In the genomic region with DNA sequence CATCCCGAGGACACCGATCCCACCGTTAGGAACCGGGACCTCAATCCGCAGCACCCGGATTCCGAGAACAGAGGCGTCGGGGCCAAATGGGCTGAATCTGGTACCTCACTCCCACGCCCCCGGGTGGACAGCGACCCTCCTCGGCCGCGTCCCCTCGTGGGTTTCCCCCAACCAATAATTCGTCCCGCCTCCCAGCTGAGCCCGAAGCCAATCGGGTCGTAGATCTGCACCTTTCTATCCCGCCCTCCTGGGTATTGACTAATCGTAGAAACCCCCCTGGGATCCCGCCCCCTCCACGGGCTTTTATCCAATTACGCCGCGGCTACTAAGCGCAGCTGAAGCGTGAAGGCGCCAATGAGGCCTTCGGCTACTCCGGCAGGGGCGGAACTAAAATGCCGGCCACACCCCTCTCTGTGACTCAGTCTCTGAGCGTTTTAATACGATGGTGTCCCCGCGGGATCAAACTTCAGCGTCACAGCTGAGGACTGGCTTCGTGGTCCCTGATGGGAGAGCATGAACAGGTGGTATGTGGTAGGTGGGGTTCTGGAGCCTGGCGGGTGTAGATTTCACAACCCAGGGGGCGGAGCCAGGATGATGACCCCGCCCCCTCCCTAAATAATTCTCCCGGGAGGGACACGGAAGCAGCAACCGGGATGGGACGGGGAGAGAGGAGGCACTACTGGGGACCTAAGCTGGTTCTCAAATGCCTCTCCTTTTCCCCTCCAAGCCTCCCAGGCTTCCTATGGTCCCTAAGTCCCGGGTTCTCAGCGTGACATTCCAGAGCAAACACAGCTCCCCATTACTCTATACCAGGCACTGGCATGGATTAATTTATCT, we compare ENCODE assay signal across 1 cellular context.
TF ChIP-seq lines count a peak whose summit lies in the region.

CCDC159 (plus strand) TSS at position 416 of the 837 bp plus-strand sequence; CDS start at position 504, 88 bp downstream.
TMEM205 (minus strand) TSS at position 165 of the 837 bp plus-strand sequence. CDS start 649 bp downstream, outside the sequence.

TF ChIP-seq in HepG2, 621 proteins besides CTCF, POLR2A, EP300 and RAD21 (continued from another document and continues in another):
- TF ChIP-seq SPEN (CRISPR knock-in tag; IDR thresholded peaks at IDR 0.05; ENCODE audit: low read depth) = peak; percentile 33; the same call in 1 of the 2 replicates
- TF ChIP-seq ZNF614 (CRISPR knock-in tag; IDR thresholded peaks at IDR 0.05; ENCODE audit: borderline replicate concordance) = 0 out of 2 replicates have a peak, but pooled peaks have one; percentile 6
- 0 out of 2 replicates have a peak, but pooled peaks have one; percentile 12 for TF ChIP-seq ZNF441 (CRISPR knock-in tag; IDR thresholded peaks at IDR 0.05; ENCODE audit: borderline replicate concordance)
- no peak for TF ChIP-seq KMT2A (CRISPR knock-in tag; IDR thresholded peaks at IDR 0.05)
- TF ChIP-seq, protein P1, sequence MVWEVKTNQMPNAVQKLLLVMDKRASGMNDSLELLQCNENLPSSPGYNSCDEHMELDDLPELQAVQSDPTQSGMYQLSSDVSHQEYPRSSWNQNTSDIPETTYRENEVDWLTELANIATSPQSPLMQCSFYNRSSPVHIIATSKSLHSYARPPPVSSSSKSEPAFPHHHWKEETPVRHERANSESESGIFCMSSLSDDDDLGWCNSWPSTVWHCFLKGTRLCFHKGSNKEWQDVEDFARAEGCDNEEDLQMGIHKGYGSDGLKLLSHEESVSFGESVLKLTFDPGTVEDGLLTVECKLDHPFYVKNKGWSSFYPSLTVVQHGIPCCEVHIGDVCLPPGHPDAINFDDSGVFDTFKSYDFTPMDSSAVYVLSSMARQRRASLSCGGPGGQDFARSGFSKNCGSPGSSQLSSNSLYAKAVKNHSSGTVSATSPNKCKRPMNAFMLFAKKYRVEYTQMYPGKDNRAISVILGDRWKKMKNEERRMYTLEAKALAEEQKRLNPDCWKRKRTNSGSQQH (CRISPR knock-in tag; IDR thresholded peaks at IDR 0.05; ENCODE audit: low read depth) = 0 out of 2 replicates have a peak, but pooled peaks have one; percentile 51
- TF ChIP-seq RNF2 (conservative IDR thresholded peaks at IDR 0.05; ENCODE audit: low read depth) = peak; percentile 43; the same call in 1 of the 2 replicates
- peak; percentile 56 for TF ChIP-seq HDAC1 (CRISPR knock-in tag; IDR thresholded peaks at IDR 0.05)
- TF ChIP-seq, protein P2, sequence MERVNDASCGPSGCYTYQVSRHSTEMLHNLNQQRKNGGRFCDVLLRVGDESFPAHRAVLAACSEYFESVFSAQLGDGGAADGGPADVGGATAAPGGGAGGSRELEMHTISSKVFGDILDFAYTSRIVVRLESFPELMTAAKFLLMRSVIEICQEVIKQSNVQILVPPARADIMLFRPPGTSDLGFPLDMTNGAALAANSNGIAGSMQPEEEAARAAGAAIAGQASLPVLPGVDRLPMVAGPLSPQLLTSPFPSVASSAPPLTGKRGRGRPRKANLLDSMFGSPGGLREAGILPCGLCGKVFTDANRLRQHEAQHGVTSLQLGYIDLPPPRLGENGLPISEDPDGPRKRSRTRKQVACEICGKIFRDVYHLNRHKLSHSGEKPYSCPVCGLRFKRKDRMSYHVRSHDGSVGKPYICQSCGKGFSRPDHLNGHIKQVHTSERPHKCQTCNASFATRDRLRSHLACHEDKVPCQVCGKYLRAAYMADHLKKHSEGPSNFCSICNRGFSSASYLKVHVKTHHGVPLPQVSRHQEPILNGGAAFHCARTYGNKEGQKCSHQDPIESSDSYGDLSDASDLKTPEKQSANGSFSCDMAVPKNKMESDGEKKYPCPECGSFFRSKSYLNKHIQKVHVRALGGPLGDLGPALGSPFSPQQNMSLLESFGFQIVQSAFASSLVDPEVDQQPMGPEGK (CRISPR knock-in tag; IDR thresholded peaks at IDR 0.05) = peak; percentile 57; the same call in 1 of the 2 replicates
- peak; percentile 96 for TF ChIP-seq SP4 (CRISPR knock-in tag; IDR thresholded peaks at IDR 0.05)
- TF ChIP-seq ZSCAN25 (CRISPR knock-in tag; IDR thresholded peaks at IDR 0.05) = 0 out of 2 replicates have a peak, but pooled peaks have one; percentile 9
- no peak for TF ChIP-seq RELA (CRISPR knock-in tag; IDR thresholded peaks at IDR 0.05)
- peak; percentile 48; the same call in 1 of the 2 replicates for TF ChIP-seq ZNF788 (CRISPR knock-in tag; IDR thresholded peaks at IDR 0.05; ENCODE audit: borderline replicate concordance)
- no peak for TF ChIP-seq ZNF550 (CRISPR knock-in tag; IDR thresholded peaks at IDR 0.05; ENCODE audit: borderline replicate concordance)
- TF ChIP-seq SP2 (CRISPR knock-in tag; IDR thresholded peaks at IDR 0.05) = peak; percentile 93
- TF ChIP-seq CBX1 (IDR thresholded peaks at IDR 0.05; ENCODE audit: low read depth) = peak; percentile 57
- peak; percentile 92 for TF ChIP-seq NFYB (CRISPR knock-in tag; IDR thresholded peaks at IDR 0.05)
- TF ChIP-seq HMGXB3 (CRISPR knock-in tag; IDR thresholded peaks at IDR 0.05; ENCODE audit: borderline replicate concordance) = peak; percentile 96
- TF ChIP-seq PHF21A (CRISPR knock-in tag; IDR thresholded peaks at IDR 0.05) = peak; percentile 67
- no peak for TF ChIP-seq TEF (CRISPR knock-in tag; IDR thresholded peaks at IDR 0.05)
- TF ChIP-seq ZNF562 (CRISPR knock-in tag; IDR thresholded peaks at IDR 0.05; ENCODE audit: borderline replicate concordance) = no peak
- peak; percentile 27; the same call in 1 of the 2 replicates for TF ChIP-seq MYNN (CRISPR knock-in tag; IDR thresholded peaks at IDR 0.05; ENCODE audit: low read depth)
- peak; percentile 75 for TF ChIP-seq TEAD3 (CRISPR knock-in tag; optimal IDR thresholded peaks at IDR 0.05; ENCODE audit: borderline replicate concordance)
- TF ChIP-seq REST (IDR thresholded peaks at IDR 0.05; ENCODE audit: borderline replicate concordance in 1 of 2, low read depth in 1 of 2, low read length in 2 of 2) = peak in 1 of 2 experiments; percentile 16; a peak in 1 of 4 replicates
- TF ChIP-seq SAP130 (CRISPR knock-in tag; IDR thresholded peaks at IDR 0.05; ENCODE audit: low read depth) = peak; percentile 73; the same call in 1 of the 2 replicates
- TF ChIP-seq PHF8 (CRISPR knock-in tag; IDR thresholded peaks at IDR 0.05) = peak; percentile 63; the same call in 1 of the 2 replicates
- peak; percentile 13; the same call in 1 of the 2 replicates for TF ChIP-seq FOXK1 (CRISPR knock-in tag; IDR thresholded peaks at IDR 0.05; ENCODE audit: borderline replicate concordance, low read depth)
- TF ChIP-seq, protein P3, sequence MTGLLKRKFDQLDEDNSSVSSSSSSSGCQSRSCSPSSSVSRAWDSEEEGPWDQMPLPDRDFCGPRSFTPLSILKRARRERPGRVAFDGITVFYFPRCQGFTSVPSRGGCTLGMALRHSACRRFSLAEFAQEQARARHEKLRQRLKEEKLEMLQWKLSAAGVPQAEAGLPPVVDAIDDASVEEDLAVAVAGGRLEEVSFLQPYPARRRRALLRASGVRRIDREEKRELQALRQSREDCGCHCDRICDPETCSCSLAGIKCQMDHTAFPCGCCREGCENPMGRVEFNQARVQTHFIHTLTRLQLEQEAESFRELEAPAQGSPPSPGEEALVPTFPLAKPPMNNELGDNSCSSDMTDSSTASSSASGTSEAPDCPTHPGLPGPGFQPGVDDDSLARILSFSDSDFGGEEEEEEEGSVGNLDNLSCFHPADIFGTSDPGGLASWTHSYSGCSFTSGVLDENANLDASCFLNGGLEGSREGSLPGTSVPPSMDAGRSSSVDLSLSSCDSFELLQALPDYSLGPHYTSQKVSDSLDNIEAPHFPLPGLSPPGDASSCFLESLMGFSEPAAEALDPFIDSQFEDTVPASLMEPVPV (CRISPR knock-in tag; IDR thresholded peaks at IDR 0.05) = 0 out of 2 replicates have a peak, but pooled peaks have one; percentile 32
- peak; percentile 56 for TF ChIP-seq KDM2A (CRISPR knock-in tag; IDR thresholded peaks at IDR 0.05; ENCODE audit: borderline replicate concordance, low read depth)
- peak; percentile 25; the same call in 1 of the 2 replicates for TF ChIP-seq ZNF224 (CRISPR knock-in tag; IDR thresholded peaks at IDR 0.05)
- peak; percentile 54; the same call in 1 of the 2 replicates for TF ChIP-seq NCOR1 (IDR thresholded peaks at IDR 0.05; ENCODE audit: borderline replicate concordance, low read length)
- TF ChIP-seq ZBTB20 (CRISPR knock-in tag; IDR thresholded peaks at IDR 0.05; ENCODE audit: borderline replicate concordance, low read depth) = 0 out of 2 replicates have a peak, but pooled peaks have one; percentile 53
- TF ChIP-seq TOPORS (CRISPR knock-in tag; IDR thresholded peaks at IDR 0.05) = peak; percentile 46; the same call in 1 of the 2 replicates
- peak; percentile 33; the same call in 1 of the 2 replicates for TF ChIP-seq ARID3A (IDR thresholded peaks at IDR 0.05; ENCODE audit: low read depth, low read length)
- TF ChIP-seq ELF4 (CRISPR knock-in tag; IDR thresholded peaks at IDR 0.05; ENCODE audit: borderline replicate concordance) = 0 out of 2 replicates have a peak, but pooled peaks have one; percentile 2
- peak; percentile 27 for TF ChIP-seq XRCC5 (optimal IDR thresholded peaks at IDR 0.05; ENCODE audit: low read length)
- TF ChIP-seq SOX5 (CRISPR knock-in tag; IDR thresholded peaks at IDR 0.05; ENCODE audit: borderline replicate concordance) = peak; percentile 23; the same call in 1 of the 2 replicates
- TF ChIP-seq GZF1 (CRISPR knock-in tag; IDR thresholded peaks at IDR 0.05) = no peak
- 0 out of 2 replicates have a peak, but pooled peaks have one; percentile 27 for TF ChIP-seq ZNF644 (CRISPR knock-in tag; IDR thresholded peaks at IDR 0.05; ENCODE audit: low read depth)
- peak; percentile 62 for TF ChIP-seq HNRNPLL (IDR thresholded peaks at IDR 0.05; ENCODE audit: low read depth, low read length, poor library complexity, severe bottlenecking)
